In the genomic region with DNA sequence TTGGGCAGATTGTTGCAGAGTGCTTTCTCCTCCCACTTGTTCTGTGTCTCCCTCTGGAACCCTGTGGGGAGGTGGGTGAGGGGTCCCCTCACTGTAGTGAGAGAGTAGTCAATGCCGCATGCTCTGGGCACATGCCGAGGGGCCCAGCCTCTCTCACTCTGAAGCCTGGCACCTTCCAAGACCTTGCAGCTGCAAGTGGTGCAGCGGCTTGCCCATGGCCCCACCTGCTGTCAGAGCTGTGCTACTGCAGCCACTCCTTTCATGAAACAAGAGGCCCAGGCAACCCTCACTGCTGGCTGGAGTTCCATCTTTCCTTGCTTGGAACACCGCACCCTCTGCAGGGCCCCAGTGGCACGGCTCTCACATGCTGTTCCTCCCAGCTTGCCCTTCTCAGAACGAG, we compare ENCODE assay signal across 9 cellular contexts. TPM values are rescaled to one million over a fixed set of nuclear protein-coding genes. Genes with fewer than 3 reads are reported as not detected.
DNase-seq lines count a peak whose midpoint lies in the region; ATAC-seq and TF ChIP-seq lines count a peak whose summit lies in the region.
"Had no signal": no experiment of that assay in that cellular context is flagged by ENCODE, and none has a peak within 500 bp of the region (broad histone marks: within the 10 kb centered on the region; RNA-seq: fewer than 3 reads in every experiment).

No MANE protein-coding gene starts in this region.

- peaks cover 34% of the 10 kb centered on the region; the same call in 1 of the 2 replicates for H3K9me3 ChIP-seq in DOHH2 (ENCODE audit: control insufficient read depth, insufficient read depth, low read length)

- no peaks in the 10 kb centered on the region for H3K27me3 Mint-ChIP-seq in natural killer cell (ENCODE audit: low read depth in 2 of 2)

- no peak overlapping the region for H3K27ac Mint-ChIP-seq in natural killer cell
- H3K27ac Mint-ChIP-seq: T-helper 1 cell treated with Interleukin-12 subunit alpha and Interleukin-12 subunit beta and Interleukin-4 antibody, amounts not matched to agents 30 μg/mL and 1 μg/mL, for 36 hours had no signal

- no peak overlapping the region for H3K4me3 Mint-ChIP-seq in natural killer cell
- H3K4me3 Mint-ChIP-seq: T-helper 1 cell treated with Interleukin-12 subunit alpha and Interleukin-12 subunit beta and Interleukin-4 antibody, amounts not matched to agents 30 μg/mL and 1 μg/mL, for 36 hours had no signal

- TF ChIP-seq CTCF in DOHH2 (IDR thresholded peaks at IDR 0.05; ENCODE audit: low read depth, low read length, poor library complexity, severe bottlenecking) (peak; percentile 57), NB4 (IDR thresholded peaks at IDR 0.05; ENCODE audit: low read depth, low read length) (peak; percentile 23), natural killer cell (IDR thresholded peaks at IDR 0.05) (peak; percentile 61)

- no peaks in the 10 kb centered on the region for H3K9me2 ChIP-seq in DOHH2 (replicated peaks; ENCODE audit: control insufficient read depth, low read length)

- H3K9me3 Mint-ChIP-seq in natural killer cell = no peaks in the 10 kb centered on the region
- H3K9me3 Mint-ChIP-seq: T-helper 1 cell treated with Interleukin-12 subunit alpha and Interleukin-12 subunit beta and Interleukin-4 antibody, amounts not matched to agents 30 μg/mL and 1 μg/mL, for 36 hours had no signal

- no peak for TF ChIP-seq POLR2A in NB4 (IDR thresholded peaks at IDR 0.05; ENCODE audit: extremely low read depth, insufficient read length)

- intact Hi-C loops in natural killer cell (cut with micrococcal nuclease) = no loop called here

- no peaks in the 10 kb centered on the region for H4K20me1 ChIP-seq in DOHH2 (ENCODE audit: control insufficient read depth, insufficient read depth, low read depth, low read length)

- no peaks in the 10 kb centered on the region for H3K27me3 ChIP-seq in DOHH2 (ENCODE audit: control insufficient read depth, low read length)

- no peaks in the 10 kb centered on the region for H3K36me3 ChIP-seq in DOHH2 (ENCODE audit: control insufficient read depth, low read length)

- ATAC-seq in esophagus mucosa = peak; percentile 93
- ATAC-seq in natural killer cell = peak; percentile 73 to 81 (median 75)
- no peak for ATAC-seq in HG03135 (IDR thresholded peaks at IDR 0.05; ENCODE audit: unreplicated experiment)

- no peaks in the 10 kb centered on the region for H3F3A ChIP-seq in DOHH2 (ENCODE audit: control insufficient read depth, insufficient read depth)

- DNase-seq in NB4 (ENCODE audit: low read depth) (peak; percentile 26), natural killer cell (peak; percentile 42), NCI-H146 treated with DMSO at 0.1 percent for 48 hours (lab: John Stamatoyannopoulos, UW; ENCODE audit: unreplicated experiment) (no peak)
- peak; percentile 78 for DNase-seq in activated CD8-positive, alpha-beta memory T cell treated with anti-CD3 and anti-CD28 coated beads, Interleukin-2, amount 50 U/mL, for 48 hours
- peak; percentile 29 to 41 for DNase-seq in stimulated activated CD8-positive, alpha-beta memory T cell treated with anti-CD3 and anti-CD28 coated beads, Interleukin-7, amount 100 ng/mL, for 48 hours (ENCODE audit: extremely low read depth in 1 of 2, low read depth in 1 of 2)

- no peaks in the 10 kb centered on the region for H3K36me3 Mint-ChIP-seq in natural killer cell

- H3K4me3 ChIP-seq in DOHH2 (ENCODE audit: low read length) = no peak overlapping the region
- no peak overlapping the region for H3K4me3 ChIP-seq in NB4 (ENCODE audit: low read depth, low read length)

- no peaks in the 10 kb centered on the region for H3K4me1 ChIP-seq in DOHH2 (ENCODE audit: control insufficient read depth, low read length)

- no peaks in the 10 kb centered on the region for H3K79me2 ChIP-seq in DOHH2 (ENCODE audit: control insufficient read depth, low read length)

- no peak overlapping the region for H3K4me2 ChIP-seq in DOHH2 (ENCODE audit: low read length)

- H3K27ac ChIP-seq in DOHH2 (ENCODE audit: low read depth, low read length) = no peak overlapping the region

- peaks cover 0 to 5% of the 10 kb centered on the region in 2 donors for H3K4me1 Mint-ChIP-seq in natural killer cell

RNA-seq across cellular contexts. Expression of a gene that starts 58.4 kb away (rescaled TPM):
- total RNA-seq in esophagus mucosa (17.8 TPM), natural killer cell (1 to 10 TPM; 1.0 to 5.2 (median 2.5) TPM)
